Comparison of ENCODE assay signal across 22 cellular contexts in the genomic region with DNA sequence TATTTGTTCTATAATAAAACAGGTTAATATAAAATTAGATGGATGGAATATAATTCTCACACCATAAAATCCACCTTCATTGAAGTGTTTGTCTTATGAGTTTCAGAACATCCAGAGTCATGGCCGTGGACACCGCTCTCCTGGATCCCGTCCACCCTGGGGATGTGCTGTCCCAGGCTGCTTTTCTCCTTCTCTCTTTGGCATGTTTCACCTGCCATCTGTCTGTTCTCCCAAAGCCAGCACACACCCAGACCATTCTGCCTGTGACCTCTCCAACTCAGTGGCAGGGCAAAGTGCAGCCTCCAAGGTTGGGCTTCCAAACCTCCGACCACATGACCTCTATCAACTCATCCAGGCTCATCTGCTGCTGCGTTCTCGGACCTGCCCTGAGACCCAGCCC.
"Had no signal": no experiment of that assay in that cellular context is flagged by ENCODE, and none has a peak within 500 bp of the region (broad histone marks: within the 10 kb centered on the region; RNA-seq: fewer than 3 reads in every experiment).

No MANE protein-coding gene starts in this region.

- H3K9me3 ChIP-seq: MG63, SJSA1 had no signal

- H3K36me3 ChIP-seq: MG63, SJSA1 had no signal

- DNase-seq: IMR-90, Karpas-422, KG1, MG63, NCI-H1092, NCI-H1105 treated with DMSO at 0.1 percent for 48 hours, NCI-H1417 treated with DMSO at 0.1 percent for 48 hours, NCI-H146, NCI-H187 treated with DMSO at 0.1 percent for 48 hours, NCI-H2029 treated with DMSO at 0.1 percent for 48 hours, NCI-H2171 treated with DMSO at 0.1 percent for 48 hours, NCI-H345, NCI-H510A, NCI-H524 treated with DMSO at 0.1 percent for 48 hours, NCI-H69, NCI-H774, Right ventricle myocardium superior, RPMI8226, SIG-M5 had no signal

- H3K27me3 ChIP-seq: MG63 had no signal

- H3K4me3 ChIP-seq: MG63, SJSA1, SK-N-MC had no signal

- H3K4me1 ChIP-seq: SJSA1 had no signal

- ATAC-seq: HepG2 had no signal

- H3K27ac ChIP-seq: SJSA1, SK-N-MC had no signal
